In genomic region chr10:84178387-84178697, GRCh38 we compare ENCODE assay signal across 19 cellular contexts. TPM values are rescaled to one million over a fixed set of nuclear protein-coding genes. Genes with fewer than 3 reads are reported as not detected.
"Had no signal": no experiment of that assay in that cellular context is flagged by ENCODE, and none has a peak within 500 bp of the region (broad histone marks: within the 10 kb centered on the region; RNA-seq: fewer than 3 reads in every experiment).

No MANE protein-coding gene starts in this region.

- H3K9me3 ChIP-seq: body of pancreas, left lung, upper lobe of left lung had no signal

- ATAC-seq: body of pancreas had no signal

- DNase-seq: activated CD4-positive, alpha-beta T cell treated with anti-CD3 and anti-CD28 coated beads for 4 hours; activated effector memory CD4-positive, alpha-beta T cell treated with anti-CD3 and anti-CD28 coated beads, Interleukin-2, amount 50 U/mL, for 16 hours; activated T-cell treated with anti-CD3 and anti-CD28 coated beads, Interleukin-2, amount 50 U/mL, for 4 hours; amniotic stem cell; body of pancreas; effector memory CD4-positive, alpha-beta T cell; left lung; occipital lobe; right cardiac atrium; stimulated activated naive B cell treated with anti-CD40 and anti-IgM and Interleukin-4, amounts not matched to agents 10 μg/mL and 1 μg/mL and 100 μg/mL, for 72 hours; T1000; upper lobe of left lung had no signal

- FAIRE-seq: islet of Langerhans had no signal

- H3K27ac ChIP-seq: body of pancreas, left lung, upper lobe of left lung, VCaP had no signal

- H3K36me3 ChIP-seq: left lung, upper lobe of left lung had no signal

- H3K4me3 ChIP-seq: body of pancreas, left lung, upper lobe of left lung had no signal

- H3K4me1 ChIP-seq: body of pancreas, left lung, upper lobe of left lung had no signal

- H3K27me3 ChIP-seq: body of pancreas, left lung, upper lobe of left lung had no signal

RNA-seq across cellular contexts. Expression of gene GPR15LG, which starts 4.7 kb away (rescaled TPM):
- total RNA-seq: activated CD8-positive, alpha-beta memory T cell treated with anti-CD3 and anti-CD28 coated beads for 36 hours; activated naive CD4-positive, alpha-beta T cell treated with anti-CD3 and anti-CD28 coated beads, Interleukin-2, amount 50 U/mL, for 72 hours; activated T-cell treated with anti-CD3 and anti-CD28 coated beads, Interleukin-2, amount 50 U/mL, for 4 hours; body of pancreas; left lung; natural killer cell treated with Interleukin-12 subunit alpha and Interleukin-12 subunit beta and Interleukin-15 and Interleukin-18, amount 100 ng/mL, for 72 hours; occipital lobe; progenitor cell of endocrine pancreas; right cardiac atrium; subcutaneous adipose tissue had no signal
- polyA plus RNA-seq: right cardiac atrium had no signal

RNA-seq across cellular contexts. Expression of gene LRIT2, which starts 47.0 kb away (rescaled TPM):
- total RNA-seq: activated CD8-positive, alpha-beta memory T cell treated with anti-CD3 and anti-CD28 coated beads for 36 hours; activated naive CD4-positive, alpha-beta T cell treated with anti-CD3 and anti-CD28 coated beads, Interleukin-2, amount 50 U/mL, for 72 hours; activated T-cell treated with anti-CD3 and anti-CD28 coated beads, Interleukin-2, amount 50 U/mL, for 4 hours; body of pancreas; left lung; natural killer cell treated with Interleukin-12 subunit alpha and Interleukin-12 subunit beta and Interleukin-15 and Interleukin-18, amount 100 ng/mL, for 72 hours; occipital lobe; progenitor cell of endocrine pancreas; right cardiac atrium; subcutaneous adipose tissue; upper lobe of left lung had no signal
- polyA plus RNA-seq: right cardiac atrium had no signal
